20 cellular contexts compared by ENCODE assay signal in the genomic region with DNA sequence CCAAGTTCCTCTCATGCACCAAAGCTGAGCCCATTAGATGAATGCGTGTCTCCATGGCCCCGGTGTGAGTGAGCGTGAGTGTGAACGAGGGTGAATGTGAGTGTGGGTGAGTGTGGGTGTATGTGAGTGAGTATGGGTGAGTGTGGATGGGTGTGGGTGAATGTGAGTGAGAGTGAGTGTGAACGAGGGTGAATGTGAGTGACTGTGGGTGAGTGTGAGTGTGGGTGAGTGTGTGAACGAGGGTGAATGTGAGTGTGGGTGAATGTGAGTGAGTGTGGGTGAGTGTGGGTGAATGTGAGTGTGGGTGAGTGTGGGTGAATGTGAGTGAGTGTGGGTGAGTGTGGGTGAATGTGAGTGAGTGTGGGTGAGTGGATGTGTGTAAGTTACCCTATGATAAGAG.
"Had no signal": no experiment of that assay in that cellular context is flagged by ENCODE, and none has a peak within 500 bp of the region (broad histone marks: within the 10 kb centered on the region; RNA-seq: fewer than 3 reads in every experiment).

No MANE protein-coding gene starts in this region.

- H3K4me3 ChIP-seq: MG63 had no signal

- H3K27me3 ChIP-seq: MG63 had no signal

- H3K4me2 ChIP-seq: SK-N-SH had no signal

- H3K9me3 ChIP-seq: MG63, SK-N-SH had no signal

- H3K36me3 ChIP-seq: MG63 had no signal

- H3K9ac ChIP-seq: SK-N-SH had no signal

- FAIRE-seq: RCC 7860 had no signal

- DNase-seq: Karpas-422, KBM-7, MG63, NCI-H1092 treated with DMSO at 0.1 percent for 48 hours, NCI-H1436, NCI-H187, NCI-H2029, NCI-H2081 treated with DMSO at 0.1 percent for 48 hours, NCI-H2171, NCI-H226, NCI-H446, NCI-H510A, NCI-H524 treated with DMSO at 0.1 percent for 48 hours, NCI-H69, NCI-H774, RPMI8226, SHP77, SK-N-SH, SW 1271 had no signal
